33 cellular contexts compared by ENCODE assay signal in genomic region chr17:32697728-32698625, GRCh38.
DNase-seq lines count a peak whose midpoint lies in the region; ATAC-seq, FAIRE-seq and TF ChIP-seq lines count a peak whose summit lies in the region.
"Had no signal": no experiment of that assay in that cellular context is flagged by ENCODE, and none has a peak within 500 bp of the region (broad histone marks: within the 10 kb centered on the region; RNA-seq: fewer than 3 reads in every experiment).

No MANE protein-coding gene starts in this region.

- peaks cover 5% of the 10 kb centered on the region; the same call in 1 of the 2 replicates for H3K4me1 ChIP-seq in PC-3 (ENCODE audit: insufficient read depth, low read length)
- H3K4me1 ChIP-seq: BE2C, left ventricle myocardium inferior, vagina had no signal

- no TSS peak for BruUV-seq in PC-3 (replicated peaks; lab: Mats Ljungman, UMichigan)

- CTCF ChIA-PET in activated naive CD4-positive, alpha-beta T cell treated with anti-CD3 and anti-CD28 coated beads for 36 hours (lab: Charles Lee) = interaction anchor here (0.5 to 1.0 kb wide), 3 partner anchors 10 to 51 kb away, joined by 4 read pairs; no protein-coding TSS in a partner anchor
- CTCF ChIA-PET in activated naive CD4-positive, alpha-beta T cell treated with anti-CD3 and anti-CD28 coated beads, Interleukin-2, amount 10 ng/mL, durations not matched to agents 7 days and 5 days (lab: Charles Lee) = no interaction called here
- CTCF ChIA-PET in PC-3 (lab: Charles Lee) = interaction anchor here (0.7 to 0.8 kb wide), 2 partner anchors 39 to 85 kb away, joined by 3 to 4 read pairs; no protein-coding TSS in a partner anchor

- TF ChIP-seq CTCF in PC-3 (conservative IDR thresholded peaks at IDR 0.05; ENCODE audit: low read depth, low read length) (no peak), bronchial epithelial cell (IDR thresholded peaks at IDR 0.05; ENCODE audit: insufficient read depth, low read length, severe bottlenecking) (no peak)

- H3K4me2 ChIP-seq in PC-3 (ENCODE audit: low read length) = no peak overlapping the region

- no peak overlapping the region for H3K27ac Mint-ChIP-seq in activated naive CD4-positive, alpha-beta T cell treated with anti-CD3 and anti-CD28 coated beads for 36 hours
- H3K27ac Mint-ChIP-seq in activated naive CD4-positive, alpha-beta T cell treated with anti-CD3 and anti-CD28 coated beads, Interleukin-2, amount 10 ng/mL, durations not matched to agents 7 days and 5 days = no peak overlapping the region
- H3K27ac Mint-ChIP-seq in stimulated activated effector memory CD8-positive, alpha-beta T cell treated with anti-CD3 and anti-CD28 coated beads, Interleukin-12 subunit alpha, Interleukin-12 subunit beta, amount 100 ng/mL, for 72 hours = no peak overlapping the region
- H3K27ac Mint-ChIP-seq: activated CD8-positive, alpha-beta memory T cell treated with anti-CD3 and anti-CD28 coated beads, Interleukin-2, amount 10 ng/mL, durations not matched to agents 7 days and 5 days; activated naive CD8-positive, alpha-beta T cell; activated T-helper 1 cell treated with anti-CD3 and anti-CD28 coated beads, Interleukin-12 subunit alpha, Interleukin-12 subunit beta, Interleukin-2, Interleukin-4 antibody, amounts not matched to agents 30 ng/mL and 10 ng/mL and 1 ng/mL, durations not matched to agents 14 hours and 24 hours and 36 hours; CD8-positive, alpha-beta T cell; T-helper 17 cell had no signal

- H3K27me3 ChIP-seq in PC-3 (ENCODE audit: low read length) (no peaks in the 10 kb centered on the region), bronchial epithelial cell (ENCODE audit: control insufficient read depth, insufficient read depth, low read length) (no peaks in the 10 kb centered on the region)
- H3K27me3 ChIP-seq: BE2C, cardiac muscle cell, ovary, tibial artery, vagina had no signal

- no peaks in the 10 kb centered on the region for H3K9me3 ChIP-seq in PC-3 (ENCODE audit: low read length)
- H3K9me3 ChIP-seq: BE2C, left ventricle myocardium inferior, ovary, tibial artery, vagina had no signal

- H3K9ac ChIP-seq in PC-3 (ENCODE audit: low read length) = no peak overlapping the region

- no peak for FAIRE-seq in bronchial epithelial cell (lab: Jason Lieb, UNC)
- FAIRE-seq: colon, GM12878, GM19239, H1, TTC549 had no signal

- H3K4me3 ChIP-seq in PC-3 (ENCODE audit: low read length) (no peak overlapping the region), bronchial epithelial cell (ENCODE audit: low read depth, low read length) (no peak overlapping the region)
- H3K4me3 ChIP-seq: cardiac muscle cell, GM12878, left ventricle myocardium inferior, ovary, tibial artery, vagina had no signal

- no peaks in the 10 kb centered on the region for H3K79me2 ChIP-seq in PC-3 (ENCODE audit: low read length)

- H3F3A ChIP-seq in PC-3 (ENCODE audit: low read length, unreplicated experiment) = no peaks in the 10 kb centered on the region

- no peak overlapping the region for H2AFZ ChIP-seq in PC-3 (ENCODE audit: low read length)

- H4K20me1 ChIP-seq in PC-3 (ENCODE audit: low read length) = no peaks in the 10 kb centered on the region

- DNase-seq in activated naive CD4-positive, alpha-beta T cell treated with anti-CD3 and anti-CD28 coated beads for 36 hours = peak; percentile 8
- no peak for DNase-seq in activated naive CD4-positive, alpha-beta T cell treated with anti-CD3 and anti-CD28 coated beads, Interleukin-2, amount 10 ng/mL, durations not matched to agents 7 days and 5 days
- peak; percentile 59 for DNase-seq in PC-3
- peak; percentile 69 for DNase-seq in bronchial epithelial cell (ENCODE audit: low read depth)
- DNase-seq in stimulated activated effector memory CD8-positive, alpha-beta T cell treated with anti-CD3 and anti-CD28 coated beads, Interleukin-12 subunit alpha, Interleukin-12 subunit beta, amount 100 ng/mL, for 72 hours (ENCODE audit: low spot score in 2 of 2) = no peak
- DNase-seq in SW480 (ENCODE audit: low spot score) = no peak
- no peak for DNase-seq in NCI-H774 (lab: John Stamatoyannopoulos, UW)
- DNase-seq: activated CD8-positive, alpha-beta memory T cell treated with anti-CD3 and anti-CD28 coated beads, Interleukin-2, amount 10 ng/mL, durations not matched to agents 7 days and 5 days; BE2C; CD8-positive, alpha-beta T cell; immature natural killer cell; left ventricle myocardium inferior; mesendoderm; NCI-H1417; NCI-H2029 treated with DMSO at 0.1 percent for 48 hours; NCI-H524 treated with DMSO at 0.1 percent for 48 hours; ovary; Right ventricle myocardium superior; small intestine; stimulated activated CD8-positive, alpha-beta memory T cell treated with anti-CD3 and anti-CD28 coated beads, Interleukin-4, amount 100 ng/mL, for 48 hours; T-helper 17 cell; tibial artery had no signal

- H3K9me2 ChIP-seq in PC-3 (replicated peaks; ENCODE audit: low read length) = no peaks in the 10 kb centered on the region

- H3K36me3 ChIP-seq in PC-3 (ENCODE audit: low read depth, low read length) (no peaks in the 10 kb centered on the region), bronchial epithelial cell (ENCODE audit: control insufficient read depth, insufficient read depth, low read length) (no peaks in the 10 kb centered on the region)
- H3K36me3 ChIP-seq: BE2C, left ventricle myocardium inferior, ovary had no signal

- peak; percentile 67 for ATAC-seq in PC-3
- ATAC-seq in stimulated activated effector memory CD8-positive, alpha-beta T cell treated with anti-CD3 and anti-CD28 coated beads, Interleukin-12 subunit alpha, Interleukin-12 subunit beta, amount 100 ng/mL, for 72 hours = peak; percentile 80
- ATAC-seq: activated CD8-positive, alpha-beta memory T cell treated with anti-CD3 and anti-CD28 coated beads, Interleukin-2, amount 10 ng/mL, durations not matched to agents 7 days and 5 days; CD8-positive, alpha-beta T cell; GM12878; SK-N-SH treated with all-trans-retinoic acid at 6 μM for 48 hours; T-helper 17 cell had no signal

- intact Hi-C loops in activated naive CD4-positive, alpha-beta T cell treated with anti-CD3 and anti-CD28 coated beads for 36 hours (cut with micrococcal nuclease) = no loop called here
- intact Hi-C loops in PC-3 (cut with micrococcal nuclease) = no loop called here

- no peaks in the 10 kb centered on the region for H3K36me3 Mint-ChIP-seq in activated naive CD4-positive, alpha-beta T cell treated with anti-CD3 and anti-CD28 coated beads for 36 hours (ENCODE audit: low read depth)
- H3K36me3 Mint-ChIP-seq in activated naive CD4-positive, alpha-beta T cell treated with anti-CD3 and anti-CD28 coated beads, Interleukin-2, amount 10 ng/mL, durations not matched to agents 7 days and 5 days = no peaks in the 10 kb centered on the region
- no peaks in the 10 kb centered on the region for H3K36me3 Mint-ChIP-seq in stimulated activated effector memory CD8-positive, alpha-beta T cell treated with anti-CD3 and anti-CD28 coated beads, Interleukin-12 subunit alpha, Interleukin-12 subunit beta, amount 100 ng/mL, for 72 hours
- H3K36me3 Mint-ChIP-seq: activated CD8-positive, alpha-beta memory T cell treated with anti-CD3 and anti-CD28 coated beads, Interleukin-2, amount 10 ng/mL, durations not matched to agents 7 days and 5 days; activated naive CD8-positive, alpha-beta T cell; CD8-positive, alpha-beta T cell had no signal

- H3K27me3 Mint-ChIP-seq in activated naive CD4-positive, alpha-beta T cell treated with anti-CD3 and anti-CD28 coated beads for 36 hours (ENCODE audit: low read depth) = no peaks in the 10 kb centered on the region
- H3K27me3 Mint-ChIP-seq in activated naive CD4-positive, alpha-beta T cell treated with anti-CD3 and anti-CD28 coated beads, Interleukin-2, amount 10 ng/mL, durations not matched to agents 7 days and 5 days = no peaks in the 10 kb centered on the region
- H3K27me3 Mint-ChIP-seq: activated CD8-positive, alpha-beta memory T cell treated with anti-CD3 and anti-CD28 coated beads, Interleukin-2, amount 10 ng/mL, durations not matched to agents 7 days and 5 days; activated naive CD8-positive, alpha-beta T cell; T-helper 17 cell had no signal

- POLR2A ChIA-PET in PC-3 (lab: Charles Lee; ENCODE audit: unreplicated experiment) = interaction anchor here (0.7 kb wide), 1 partner anchor 20 kb away, joined by 22 read pairs; no protein-coding TSS in a partner anchor

- peaks cover 3% of the 10 kb centered on the region for H3K4me1 Mint-ChIP-seq in activated naive CD4-positive, alpha-beta T cell treated with anti-CD3 and anti-CD28 coated beads for 36 hours (ENCODE audit: low read depth)
- H3K4me1 Mint-ChIP-seq in activated naive CD4-positive, alpha-beta T cell treated with anti-CD3 and anti-CD28 coated beads, Interleukin-2, amount 10 ng/mL, durations not matched to agents 7 days and 5 days = no peaks in the 10 kb centered on the region
- peaks cover 8% of the 10 kb centered on the region for H3K4me1 Mint-ChIP-seq in stimulated activated effector memory CD8-positive, alpha-beta T cell treated with anti-CD3 and anti-CD28 coated beads, Interleukin-12 subunit alpha, Interleukin-12 subunit beta, amount 100 ng/mL, for 72 hours
- H3K4me1 Mint-ChIP-seq: activated CD8-positive, alpha-beta memory T cell treated with anti-CD3 and anti-CD28 coated beads, Interleukin-2, amount 10 ng/mL, durations not matched to agents 7 days and 5 days; T-helper 17 cell had no signal

- H3K9me3 Mint-ChIP-seq in activated naive CD4-positive, alpha-beta T cell treated with anti-CD3 and anti-CD28 coated beads for 36 hours = no peaks in the 10 kb centered on the region
- H3K9me3 Mint-ChIP-seq in activated naive CD4-positive, alpha-beta T cell treated with anti-CD3 and anti-CD28 coated beads, Interleukin-2, amount 10 ng/mL, durations not matched to agents 7 days and 5 days = no peaks in the 10 kb centered on the region
- H3K9me3 Mint-ChIP-seq in stimulated activated effector memory CD8-positive, alpha-beta T cell treated with anti-CD3 and anti-CD28 coated beads, Interleukin-12 subunit alpha, Interleukin-12 subunit beta, amount 100 ng/mL, for 72 hours = no peaks in the 10 kb centered on the region
- H3K9me3 Mint-ChIP-seq: activated T-helper 1 cell treated with anti-CD3 and anti-CD28 coated beads, Interleukin-12 subunit alpha, Interleukin-12 subunit beta, Interleukin-2, Interleukin-4 antibody, amounts not matched to agents 30 ng/mL and 10 ng/mL and 1 ng/mL, durations not matched to agents 14 hours and 24 hours and 36 hours; CD8-positive, alpha-beta T cell had no signal

- H3K27ac ChIP-seq in PC-3 (ENCODE audit: low read length) = no peak overlapping the region
- H3K27ac ChIP-seq: cardiac muscle cell, left ventricle myocardium inferior, ovary, tibial artery, vagina had no signal

- no peak overlapping the region for H3K4me3 Mint-ChIP-seq in activated naive CD4-positive, alpha-beta T cell treated with anti-CD3 and anti-CD28 coated beads for 36 hours
- no peak overlapping the region for H3K4me3 Mint-ChIP-seq in activated naive CD4-positive, alpha-beta T cell treated with anti-CD3 and anti-CD28 coated beads, Interleukin-2, amount 10 ng/mL, durations not matched to agents 7 days and 5 days
- H3K4me3 Mint-ChIP-seq in stimulated activated effector memory CD8-positive, alpha-beta T cell treated with anti-CD3 and anti-CD28 coated beads, Interleukin-12 subunit alpha, Interleukin-12 subunit beta, amount 100 ng/mL, for 72 hours = no peak overlapping the region
- H3K4me3 Mint-ChIP-seq: activated CD8-positive, alpha-beta memory T cell treated with anti-CD3 and anti-CD28 coated beads, Interleukin-2, amount 10 ng/mL, durations not matched to agents 7 days and 5 days; activated naive CD8-positive, alpha-beta T cell; activated T-helper 1 cell treated with anti-CD3 and anti-CD28 coated beads, Interleukin-12 subunit alpha, Interleukin-12 subunit beta, Interleukin-2, Interleukin-4 antibody, amounts not matched to agents 30 ng/mL and 10 ng/mL and 1 ng/mL, durations not matched to agents 14 hours and 24 hours and 36 hours; CD8-positive, alpha-beta T cell; immature natural killer cell; neural crest cell; T-helper 17 cell had no signal

Comparison
In these comparisons a context has a peak if more than half of its experiments do, and no peak if none do; other contexts are left out.
1. DNase-seq: peak in activated naive CD4-positive, alpha-beta T cell treated with anti-CD3 and anti-CD28 coated beads for 36 hours (single experiment), PC-3 (single experiment) and bronchial epithelial cell (single experiment); none in activated naive CD4-positive, alpha-beta T cell treated with anti-CD3 and anti-CD28 coated beads, Interleukin-2, amount 10 ng/mL, durations not matched to agents 7 days and 5 days (single experiment), stimulated activated effector memory CD8-positive, alpha-beta T cell treated with anti-CD3 and anti-CD28 coated beads, Interleukin-12 subunit alpha, Interleukin-12 subunit beta, amount 100 ng/mL, for 72 hours (0 of 2), SW480 (single experiment) and NCI-H774 (single experiment).